7 cellular contexts compared by ENCODE assay signal in genomic region chr7:151087247-151088018, GRCh38. TPM values are rescaled to one million over a fixed set of nuclear protein-coding genes. Genes with fewer than 3 reads are reported as not detected.
DNase-seq lines count a peak whose midpoint lies in the region; ATAC-seq and TF ChIP-seq lines count a peak whose summit lies in the region.

No MANE protein-coding gene starts in this region.

- H3K27ac ChIP-seq in SK-N-SH (ENCODE audit: low read depth in 2 of 2, low read length in 1 of 2) = peak overlapping the region; percentile 58 to 87

- peaks cover 50% of the 10 kb centered on the region for H4K20me1 ChIP-seq in SK-N-SH (ENCODE audit: insufficient read depth)

- POLR2A ChIA-PET in GM10248 (lab: Yijun Ruan, JAX) (no interaction called here), SK-N-SH (lab: Yijun Ruan, JAX) (interaction anchor here (0.7 to 1.3 kb wide), 4 partner anchors 10 to 140 kb away, joined by 3 to 4 read pairs (median 3); partner anchors contain the start of gene ABCF2)

- DNase-seq in GM10248 (ENCODE audit: extremely low spot score) (peak; percentile 58), SK-N-SH (peak; percentile 90), cardiac fibroblast (ENCODE audit: low read depth in 2 of 2) (peak; percentile 60 to 69), kidney glomerular epithelial cell (lab: John Stamatoyannopoulos, UW) (peak; percentile 25), cortex of kidney (lab: John Stamatoyannopoulos, UW) (no peak)
- peak; percentile 35 to 55 for DNase-seq in stimulated activated CD4-positive, alpha-beta T cell treated with anti-CD3 and anti-CD28 coated beads, Interleukin-2, amount 100 ng/mL, for 24 hours

- no peaks in the 10 kb centered on the region for H3K27me3 ChIP-seq in SK-N-SH (ENCODE audit: insufficient read depth)

- ATAC-seq in HG02798 (IDR thresholded peaks at IDR 0.05; ENCODE audit: poor library complexity, unreplicated experiment) = peak; percentile 28

- peaks cover 20% of the 10 kb centered on the region for H3F3A ChIP-seq in SK-N-SH (replicated peaks; ENCODE audit: insufficient read depth)

- peak overlapping the region; percentile 88 for H3K9ac ChIP-seq in SK-N-SH

- no peak overlapping the region for H2AFZ ChIP-seq in SK-N-SH (ENCODE audit: low read depth)

- H3K79me2 ChIP-seq in SK-N-SH (ENCODE audit: insufficient read depth) = peaks cover 64% of the 10 kb centered on the region

- no peaks in the 10 kb centered on the region for H3K9me3 ChIP-seq in SK-N-SH

- H3K4me1 ChIP-seq in SK-N-SH (ENCODE audit: control insufficient read depth in 1 of 2, insufficient read depth in 2 of 2, low read depth in 1 of 2, low read length in 1 of 2) = peaks cover 21 to 43% of the 10 kb centered on the region in 2 experiments

- peaks cover 0 to 11% of the 10 kb centered on the region in 2 experiments for H3K36me3 ChIP-seq in SK-N-SH (replicated peaks in 1 of 2; ENCODE audit: control insufficient read depth in 1 of 2, insufficient read depth in 2 of 2, low read length in 1 of 2)

- CTCF ChIA-PET in GM10248 (lab: Yijun Ruan, JAX) (interaction anchor here (1.0 to 12.8 kb wide), 5 partner anchors 10 to 59 kb away, joined by 3 to 149 read pairs (median 3); partner anchors contain the start of gene ABCB8), SK-N-SH (lab: Yijun Ruan, JAX) (interaction anchor here (0.6 to 21.3 kb wide), 27 partner anchors 9 to 640 kb away, joined by 3 to 474 read pairs (median 3); partner anchors contain the start of genes ABCB8 and ASIC3)

- WGBS in SK-N-SH (ENCODE audit: low lambda C conversion rate) = 1% methylated on average over 50 of the region's 70 CpGs

- TF ChIP-seq EP300 in SK-N-SH (IDR thresholded peaks at IDR 0.05; ENCODE audit: borderline replicate concordance in 1 of 2, low read depth in 1 of 2, low read length in 1 of 2) = no peak

- TF ChIP-seq RAD21 in SK-N-SH (IDR thresholded peaks at IDR 0.05; ENCODE audit: low read length) = peak; percentile 31; the same call in 1 of the 2 replicates

- no peaks in the 10 kb centered on the region for H3K9me2 ChIP-seq in SK-N-SH

- H3K4me3 ChIP-seq in SK-N-SH (ENCODE audit: low read depth in 2 of 2, low read length in 1 of 2) = peak overlapping the region; percentile 90 to 100
- peak overlapping the region; percentile 74 to 81 for H3K4me3 ChIP-seq in cardiac fibroblast (replicated peaks in 1 of 2; ENCODE audit: low read depth in 2 of 2, low read length in 2 of 2)

- peak overlapping the region; percentile 99 for H3K4me2 ChIP-seq in SK-N-SH

- TF ChIP-seq CTCF in GM10248 (IDR thresholded peaks at IDR 0.05; ENCODE audit: control extremely low read depth, extremely low read depth, low read depth, missing control alignments) (peak; percentile 30), SK-N-SH (IDR thresholded peaks at IDR 0.05) (peak; percentile 56), cardiac fibroblast (IDR thresholded peaks at IDR 0.05; ENCODE audit: low read depth, low read length) (no peak)

TF ChIP-seq in SK-N-SH, 30 proteins besides CTCF, POLR2A, EP300 and RAD21:
- TF ChIP-seq FOXJ3 (CRISPR knock-in tag; IDR thresholded peaks at IDR 0.05) = peak; percentile 37; the same call in 1 of the 2 replicates
- TF ChIP-seq PBX3 (IDR thresholded peaks at IDR 0.05) = no peak
- peak; percentile 64 for TF ChIP-seq CHD2 (IDR thresholded peaks at IDR 0.05; ENCODE audit: low read length, partially characterized antibody)
- peak; percentile 47 for TF ChIP-seq SMC3 (IDR thresholded peaks at IDR 0.05; ENCODE audit: low read depth, low read length)
- TF ChIP-seq MAX (IDR thresholded peaks at IDR 0.05; ENCODE audit: low read depth) = peak; percentile 79
- TF ChIP-seq TEAD4 (IDR thresholded peaks at IDR 0.05; ENCODE audit: borderline replicate concordance, insufficient read depth) = no peak
- peak; percentile 70; the same call in 1 of the 2 replicates for TF ChIP-seq MXI1 (IDR thresholded peaks at IDR 0.05; ENCODE audit: low read depth, low read length)
- TF ChIP-seq TAF1 (IDR thresholded peaks at IDR 0.05; ENCODE audit: borderline replicate concordance, low read depth, low read length) = peak; percentile 31

RNA-seq across cellular contexts. Expression of gene AGAP3, which starts 1.2 kb away (rescaled TPM):
- 108 and 126 TPM in 2 replicates for polyA plus RNA-seq in SK-N-SH (2012; rRNA removed)
- 61.7 and 84.8 TPM in 2 replicates for polyA plus RNA-seq in SK-N-SH (2012; cell fraction: cytosol; rRNA removed)
- 361 and 701 TPM in 2 replicates for polyA plus RNA-seq in SK-N-SH (2012; cell fraction: nucleus; rRNA removed)

RNA-seq across cellular contexts. Expression of gene TMUB1, which starts 4.1 kb away (rescaled TPM):
- polyA plus RNA-seq in SK-N-SH (2012; rRNA removed) = 37.8 and 60.6 TPM in 2 replicates
- polyA plus RNA-seq in SK-N-SH (2012; cell fraction: cytosol; rRNA removed) = 21.7 and 37.0 TPM in 2 replicates
- polyA plus RNA-seq in SK-N-SH (2012; cell fraction: nucleus; rRNA removed) = 58.0 and 66.2 TPM in 2 replicates

RNA-seq across cellular contexts. Expression of gene FASTK, which starts 6.8 kb away (rescaled TPM):
- polyA plus RNA-seq in SK-N-SH (2012; rRNA removed) = 125 and 148 TPM in 2 replicates
- polyA plus RNA-seq in SK-N-SH (2012; cell fraction: cytosol; rRNA removed) = 34.4 and 60.5 TPM in 2 replicates
- 699 and 1,159 TPM in 2 replicates for polyA plus RNA-seq in SK-N-SH (2012; cell fraction: nucleus; rRNA removed)

RNA-seq across cellular contexts. Expression of gene SLC4A2, which starts 28.0 kb away (rescaled TPM):
- 123 and 167 TPM in 2 replicates for polyA plus RNA-seq in SK-N-SH (2012; rRNA removed)
- 60.6 and 67.2 TPM in 2 replicates for polyA plus RNA-seq in SK-N-SH (2012; cell fraction: cytosol; rRNA removed)
- polyA plus RNA-seq in SK-N-SH (2012; cell fraction: nucleus; rRNA removed) = 478 and 1,049 TPM in 2 replicates

RNA-seq across cellular contexts. Expression of gene CDK5, which starts 29.7 kb away (rescaled TPM):
- polyA plus RNA-seq in SK-N-SH (2012; rRNA removed) = 123 and 125 TPM in 2 replicates
- 97.6 and 104 TPM in 2 replicates for polyA plus RNA-seq in SK-N-SH (2012; cell fraction: cytosol; rRNA removed)
- 77.3 and 91.3 TPM in 2 replicates for polyA plus RNA-seq in SK-N-SH (2012; cell fraction: nucleus; rRNA removed)
